8 cellular contexts compared by ENCODE assay signal in the genomic region with DNA sequence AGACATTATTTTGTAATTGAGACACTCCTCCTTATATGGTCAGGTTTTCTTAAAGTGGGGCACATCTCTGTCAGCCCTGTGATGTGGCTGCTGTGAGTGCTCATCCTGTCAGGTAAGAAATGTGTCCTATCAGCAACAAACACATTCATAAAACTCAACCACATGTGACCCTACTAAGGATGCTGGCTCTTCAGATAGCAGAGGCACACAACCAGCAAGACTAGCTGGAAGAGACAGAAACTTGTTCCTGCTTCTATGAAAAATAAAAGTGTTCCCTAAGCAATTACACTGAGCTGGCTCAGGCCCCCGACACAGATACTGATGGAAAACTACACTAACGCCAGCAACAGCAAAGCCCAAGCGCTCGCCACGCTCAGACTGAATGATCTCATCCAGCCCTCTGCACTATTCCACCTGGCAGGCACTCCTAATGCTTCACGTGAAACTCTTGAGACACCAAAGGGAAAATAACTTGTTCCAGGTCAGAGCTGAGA. TPM values are rescaled to one million over a fixed set of nuclear protein-coding genes. Genes with fewer than 3 reads are reported as not detected.
A peak's percentile ranks its signal among the peaks of the same experiment; 100 is the strongest.
DNase-seq lines count a peak whose midpoint lies in the region; ATAC-seq and FAIRE-seq lines count a peak whose summit lies in the region.

No MANE protein-coding gene starts in this region.

- H3K27ac Mint-ChIP-seq in activated naive CD4-positive, alpha-beta T cell treated with anti-CD3 and anti-CD28 coated beads for 36 hours = peak overlapping the region; percentile 73

- ATAC-seq in GM21528 (IDR thresholded peaks at IDR 0.05; ENCODE audit: low FRiP score, unreplicated experiment) (no peak), GM21619 (IDR thresholded peaks at IDR 0.05; ENCODE audit: unreplicated experiment) (no peak)

- peak; percentile 98 for FAIRE-seq in islet of Langerhans (lab: Jason Lieb, UNC)

- no peaks in the 10 kb centered on the region for H3K27me3 Mint-ChIP-seq in activated naive CD4-positive, alpha-beta T cell treated with anti-CD3 and anti-CD28 coated beads for 36 hours (ENCODE audit: low read depth)

- H3K9me3 Mint-ChIP-seq in activated naive CD4-positive, alpha-beta T cell treated with anti-CD3 and anti-CD28 coated beads for 36 hours = no peaks in the 10 kb centered on the region

- 71% methylated on average over 6 of the region's 6 CpGs for WGBS in thymus

- CTCF ChIA-PET in activated naive CD4-positive, alpha-beta T cell treated with anti-CD3 and anti-CD28 coated beads for 36 hours (lab: Charles Lee) = interaction anchor here (0.5 kb wide), 1 partner anchor 225 kb away, joined by 4 read pairs; no protein-coding TSS in a partner anchor

- DNase-seq in activated CD4-positive, CD25-positive, alpha-beta regulatory T cell treated with anti-CD3 and anti-CD28 coated beads, Interleukin-2, amount 50 U/mL, for 16 hours (ENCODE audit: low read depth, low spot score) = peak; percentile 33
- DNase-seq in activated CD4-positive, CD25-positive, alpha-beta regulatory T cell treated with anti-CD3 and anti-CD28 coated beads, Interleukin-2, amount 50 U/mL, for 72 hours = no peak
- DNase-seq in activated naive CD4-positive, alpha-beta T cell treated with anti-CD3 and anti-CD28 coated beads for 36 hours = peak; percentile 74
- no peak for DNase-seq in SIG-M5 treated with dmso at 0.1 percent for 504 hours (lab: John Stamatoyannopoulos, UW; ENCODE audit: unreplicated experiment)

- no peak overlapping the region for H3K4me3 ChIP-seq in thymus (ENCODE audit: low read length)

- H3K27me3 ChIP-seq in thymus (ENCODE audit: control insufficient read depth, insufficient read depth) = no peaks in the 10 kb centered on the region

- peaks cover 12% of the 10 kb centered on the region for H3K36me3 ChIP-seq in thymus (ENCODE audit: control insufficient read depth, insufficient read depth)

- peak overlapping the region; percentile 14 for H3K4me3 Mint-ChIP-seq in activated naive CD4-positive, alpha-beta T cell treated with anti-CD3 and anti-CD28 coated beads for 36 hours

- intact Hi-C loops in activated naive CD4-positive, alpha-beta T cell treated with anti-CD3 and anti-CD28 coated beads for 36 hours (cut with micrococcal nuclease) = loop anchor here (5.0 kb wide), 3 partner anchors 37 to 257 kb away; no protein-coding TSS in a partner anchor

- H3K4me1 Mint-ChIP-seq in activated naive CD4-positive, alpha-beta T cell treated with anti-CD3 and anti-CD28 coated beads for 36 hours (ENCODE audit: low read depth) = peaks cover 92% of the 10 kb centered on the region

- H3K9me3 ChIP-seq in thymus (ENCODE audit: control insufficient read depth) = no peaks in the 10 kb centered on the region

- H3K4me1 ChIP-seq in thymus (ENCODE audit: control insufficient read depth, insufficient read depth, low read length) = peaks cover 21% of the 10 kb centered on the region

- H3K36me3 Mint-ChIP-seq in activated naive CD4-positive, alpha-beta T cell treated with anti-CD3 and anti-CD28 coated beads for 36 hours (ENCODE audit: low read depth) = peaks cover 27% of the 10 kb centered on the region

- peak overlapping the region; percentile 69 for H3K27ac ChIP-seq in thymus (ENCODE audit: low read depth)

RNA-seq across cellular contexts. Expression of gene CYP2D6, which starts 49.8 kb away (rescaled TPM):
- total RNA-seq in activated naive CD4-positive, alpha-beta T cell treated with anti-CD3 and anti-CD28 coated beads for 36 hours = 1 to 10 TPM in 1 of 2 experiments, under 1 TPM in 1; 0.89 to 1.4 TPM
- polyA plus RNA-seq in thymus = 9.2 TPM

Comparison
In these comparisons a context has a peak if more than half of its experiments do, and no peak if none do; other contexts are left out.
1. DNase-seq: peak in activated CD4-positive, CD25-positive, alpha-beta regulatory T cell treated with anti-CD3 and anti-CD28 coated beads, Interleukin-2, amount 50 U/mL, for 16 hours (single experiment) and activated naive CD4-positive, alpha-beta T cell treated with anti-CD3 and anti-CD28 coated beads for 36 hours (single experiment); none in activated CD4-positive, CD25-positive, alpha-beta regulatory T cell treated with anti-CD3 and anti-CD28 coated beads, Interleukin-2, amount 50 U/mL, for 72 hours (single experiment) and SIG-M5 treated with dmso at 0.1 percent for 504 hours (single experiment).